In genomic region chr12:111407371-111408115, GRCh38 we compare ENCODE assay signal across 8 cellular contexts. TPM values are rescaled to one million over a fixed set of nuclear protein-coding genes. Genes with fewer than 3 reads are reported as not detected.
DNase-seq lines count a peak whose midpoint lies in the region; TF ChIP-seq lines count a peak whose summit lies in the region.

No MANE protein-coding gene starts in this region.

- H3K4me1 Mint-ChIP-seq in chondrocyte (ENCODE audit: low read depth): peaks cover 80% of the 10 kb centered on the region

- POLR2A ChIA-PET in AG04449 (lab: Yijun Ruan, JAX): no interaction called here

- H3K27ac Mint-ChIP-seq in chondrocyte (ENCODE audit: unreplicated experiment): peak overlapping the region; percentile 53

- H3K36me3 Mint-ChIP-seq in chondrocyte (ENCODE audit: low read depth): no peaks in the 10 kb centered on the region

- H3K4me1 ChIP-seq in mucosa of stomach (ENCODE audit: control insufficient read depth, insufficient read depth, low read length): peaks cover 27% of the 10 kb centered on the region

- CTCF ChIA-PET in AG04449 (lab: Yijun Ruan, JAX): interaction anchor here (1.3 to 25.8 kb wide), 4 partner anchors 9 to 40 kb away, joined by 5 to 899 read pairs (median 32); no protein-coding TSS in a partner anchor

- H3K9ac ChIP-seq in mucosa of stomach (ENCODE audit: low read length): peak overlapping the region; percentile 73

- peaks cover 6% of the 10 kb centered on the region for H3K27me3 ChIP-seq in mucosa of stomach (ENCODE audit: control insufficient read depth, insufficient read depth, low read length)

- TF ChIP-seq CTCF in AG04449 (IDR thresholded peaks at IDR 0.05; ENCODE audit: insufficient read depth, low read length, missing control alignments) (no peak), chondrocyte (IDR thresholded peaks at IDR 0.05) (peak; percentile 10)

- H3K4me3 Mint-ChIP-seq in chondrocyte (ENCODE audit: unreplicated experiment): peak overlapping the region; percentile 78

- no peaks in the 10 kb centered on the region for H3K9me3 Mint-ChIP-seq in chondrocyte (ENCODE audit: low read depth)

- H3K4me3 ChIP-seq in AG04449 (ENCODE audit: low read depth, low read length) (peak overlapping the region; percentile 95), mucosa of stomach (ENCODE audit: low read length) (no peak overlapping the region)
- peak overlapping the region; percentile 90 for H3K4me3 ChIP-seq in Jurkat, Clone E6-1 (ENCODE audit: low read length)

- no peaks in the 10 kb centered on the region for H3K27me3 Mint-ChIP-seq in chondrocyte (ENCODE audit: low read depth)

- no peaks in the 10 kb centered on the region for H3K36me3 ChIP-seq in mucosa of stomach (ENCODE audit: control insufficient read depth, insufficient read depth, low read length)

- no peaks in the 10 kb centered on the region for H3K9me3 ChIP-seq in mucosa of stomach (ENCODE audit: control insufficient read depth, low read length)

- in situ Hi-C loops in G401 (cut with HindIII; ENCODE audit: low sequenced_read_pairs): no loop called here

- no peak for DNase-seq in AG04449 (ENCODE audit: low read depth, low spot score)
- DNase-seq in Jurkat, Clone E6-1 (ENCODE audit: low read depth, low spot score): no peak
- DNase-seq in chondrocyte (ENCODE audit: low spot score): no peak
- no peak for DNase-seq in G401 (ENCODE audit: low spot score)
- DNase-seq in SIG-M5 treated with dmso at 0.1 percent for 504 hours (lab: John Stamatoyannopoulos, UW; ENCODE audit: unreplicated experiment): no peak
- DNase-seq in NCI-H2081 treated with DMSO at 0.1 percent for 48 hours (lab: John Stamatoyannopoulos, UW): no peak
- DNase-seq in cerebellar cortex (ENCODE audit: low spot score): no peak

RNA-seq across cellular contexts. Expression of gene SH2B3, which starts 1.8 kb away (rescaled TPM):
- polyA plus RNA-seq in Jurkat, Clone E6-1 (2012; ENCODE audit: insufficient read depth, insufficient read length): 9.7 TPM
- 14.7 to 20.0 TPM (median 18.3 TPM) in 3 replicates for total RNA-seq in chondrocyte
- 5.7 and 9.9 TPM in 2 replicates for total RNA-seq in G401 (2014; rRNA removed; shearing (Covaris generic))

RNA-seq across cellular contexts. Expression of gene PHETA1, which starts 38.6 kb away (rescaled TPM):
- 4.4 TPM for polyA plus RNA-seq in Jurkat, Clone E6-1 (2012; ENCODE audit: insufficient read depth, insufficient read length)
- 14.2 to 16.0 TPM (median 15.7 TPM) in 3 replicates for total RNA-seq in chondrocyte
- 10.3 and 16.9 TPM in 2 replicates for total RNA-seq in G401 (2014; rRNA removed; shearing (Covaris generic))
